29 cellular contexts compared by ENCODE assay signal in genomic region chr7:92436843-92437445, GRCh38. TPM values are rescaled to one million over a fixed set of nuclear protein-coding genes. Genes with fewer than 3 reads are reported as not detected.
"Had no signal": no experiment of that assay in that cellular context is flagged by ENCODE, and none has a peak within 500 bp of the region (broad histone marks: within the 10 kb centered on the region; RNA-seq: fewer than 3 reads in every experiment).

No MANE protein-coding gene starts in this region.

- H3K9me3 ChIP-seq: MG63, Peyer's patch, SJCRH30, SK-N-SH had no signal

- H3K36me3 ChIP-seq: MG63, Peyer's patch, SJCRH30 had no signal

- H3K4me1 ChIP-seq: Peyer's patch had no signal

- DNase-seq: activated CD4-positive, alpha-beta memory T cell treated with anti-CD3 and anti-CD28 coated beads, Interleukin-2, amount 10 ng/mL, durations not matched to agents 7 days and 5 days; activated CD4-positive, alpha-beta T cell treated with anti-CD3 and anti-CD28 coated beads for 36 hours; activated CD4-positive, alpha-beta T cell treated with anti-CD3 and anti-CD28 coated beads, Interleukin-2, amount 50 U/mL, for 1 hour; activated gamma-delta T cell; activated naive CD4-positive, alpha-beta T cell treated with anti-CD3 and anti-CD28 coated beads for 36 hours; activated T-cell treated with anti-CD3 and anti-CD28 coated beads for 4 hours; activated T-cell treated with anti-CD3 and anti-CD28 coated beads, Interleukin-2, amount 50 U/mL, for 48 hours; amygdala; MG63; MV-4-11; NCI-H1105; NCI-H1436 treated with DMSO at 0.1 percent for 48 hours; NCI-H187; NCI-H2081 treated with DMSO at 0.1 percent for 48 hours; NCI-H345; NCI-H510A; NCI-H526 treated with DMSO at 0.1 percent for 48 hours; NCI-H82; Peyer's patch; Right ventricle myocardium superior; SJCRH30; SK-N-SH; T-helper 1 cell had no signal

- H3K27me3 ChIP-seq: MG63, Peyer's patch, SJCRH30 had no signal

- H3K4me3 ChIP-seq: MG63, Peyer's patch, SJCRH30 had no signal

- H3K27ac ChIP-seq: Peyer's patch, RWPE1, SJCRH30, VCaP had no signal

RNA-seq across cellular contexts. Expression of gene ERVW-1, which starts 40.8 kb away (rescaled TPM):
- total RNA-seq: activated CD4-positive, alpha-beta memory T cell treated with anti-CD3 and anti-CD28 coated beads, Interleukin-2, amount 10 ng/mL, durations not matched to agents 7 days and 5 days; activated CD4-positive, alpha-beta T cell treated with anti-CD3 and anti-CD28 coated beads for 36 hours; activated CD8-positive, alpha-beta memory T cell treated with anti-CD3 and anti-CD28 coated beads for 36 hours; activated naive CD4-positive, alpha-beta T cell treated with anti-CD3 and anti-CD28 coated beads for 36 hours; activated T-helper 17 cell treated with anti-CD3 and anti-CD28 coated beads, Interleukin-2, amount 50 U/mL, for 72 hours; astrocyte; Peyer's patch; Right ventricle myocardium superior; T-helper 2 cell treated with Interferon-gamma antibody and Interleukin-4, amounts not matched to agents 100 ng/mL and 5 ng/mL, for 36 hours had no signal
- polyA plus RNA-seq: SK-N-SH had no signal
